ENCODE assay signal across 13 cellular contexts in genomic region chr14:103330536-103330935, GRCh38.
"Had no signal": no experiment of that assay in that cellular context is flagged by ENCODE, and none has a peak within 500 bp of the region (broad histone marks: within the 10 kb centered on the region; RNA-seq: fewer than 3 reads in every experiment).

No MANE protein-coding gene starts in this region.

- H3K4me3 ChIP-seq: body of pancreas, pancreas had no signal

- DNase-seq: activated CD4-positive, alpha-beta T cell treated with anti-CD3 and anti-CD28 coated beads for 4 hours; activated CD8-positive, alpha-beta memory T cell treated with anti-CD3 and anti-CD28 coated beads, Interleukin-2, amount 50 U/mL, for 48 hours; activated CD8-positive, alpha-beta T cell treated with anti-CD3 and anti-CD28 coated beads for 36 hours; activated naive CD4-positive, alpha-beta T cell treated with anti-CD3 and anti-CD28 coated beads, Interleukin-2, amount 50 U/mL, for 16 hours; erythroblast; hippocampal formation; left ventricle myocardium superior; mesendoderm; stimulated activated CD4-positive, alpha-beta T cell treated with anti-CD3 and anti-CD28 coated beads, Interleukin-4, amount 100 ng/mL, for 1 hour; stimulated activated CD8-positive, alpha-beta memory T cell treated with anti-CD3 and anti-CD28 coated beads, Interleukin-4, amount 100 ng/mL, for 48 hours had no signal

- H3K27ac Mint-ChIP-seq: activated CD8-positive, alpha-beta T cell treated with anti-CD3 and anti-CD28 coated beads for 36 hours; stimulated activated naive CD8-positive, alpha-beta T cell treated with anti-CD3 and anti-CD28 coated beads, Interleukin-15, Interleukin-2, amounts not matched to agents 100 ng/mL and 50 ng/mL, for 24 hours had no signal

- H3K9me3 ChIP-seq: body of pancreas, pancreas had no signal

- H3K9me3 Mint-ChIP-seq: activated CD8-positive, alpha-beta T cell treated with anti-CD3 and anti-CD28 coated beads for 36 hours; stimulated activated naive CD8-positive, alpha-beta T cell treated with anti-CD3 and anti-CD28 coated beads, Interleukin-15, Interleukin-2, amounts not matched to agents 100 ng/mL and 50 ng/mL, for 24 hours had no signal

- H3K27me3 ChIP-seq: body of pancreas, pancreas had no signal

- H3K4me3 Mint-ChIP-seq: activated CD8-positive, alpha-beta T cell treated with anti-CD3 and anti-CD28 coated beads for 36 hours; stimulated activated naive CD8-positive, alpha-beta T cell treated with anti-CD3 and anti-CD28 coated beads, Interleukin-15, Interleukin-2, amounts not matched to agents 100 ng/mL and 50 ng/mL, for 24 hours had no signal

- H3K27me3 Mint-ChIP-seq: activated CD8-positive, alpha-beta T cell treated with anti-CD3 and anti-CD28 coated beads for 36 hours; stimulated activated naive CD8-positive, alpha-beta T cell treated with anti-CD3 and anti-CD28 coated beads, Interleukin-15, Interleukin-2, amounts not matched to agents 100 ng/mL and 50 ng/mL, for 24 hours had no signal
